ENCODE assay signal across 14 cellular contexts in the genomic region with DNA sequence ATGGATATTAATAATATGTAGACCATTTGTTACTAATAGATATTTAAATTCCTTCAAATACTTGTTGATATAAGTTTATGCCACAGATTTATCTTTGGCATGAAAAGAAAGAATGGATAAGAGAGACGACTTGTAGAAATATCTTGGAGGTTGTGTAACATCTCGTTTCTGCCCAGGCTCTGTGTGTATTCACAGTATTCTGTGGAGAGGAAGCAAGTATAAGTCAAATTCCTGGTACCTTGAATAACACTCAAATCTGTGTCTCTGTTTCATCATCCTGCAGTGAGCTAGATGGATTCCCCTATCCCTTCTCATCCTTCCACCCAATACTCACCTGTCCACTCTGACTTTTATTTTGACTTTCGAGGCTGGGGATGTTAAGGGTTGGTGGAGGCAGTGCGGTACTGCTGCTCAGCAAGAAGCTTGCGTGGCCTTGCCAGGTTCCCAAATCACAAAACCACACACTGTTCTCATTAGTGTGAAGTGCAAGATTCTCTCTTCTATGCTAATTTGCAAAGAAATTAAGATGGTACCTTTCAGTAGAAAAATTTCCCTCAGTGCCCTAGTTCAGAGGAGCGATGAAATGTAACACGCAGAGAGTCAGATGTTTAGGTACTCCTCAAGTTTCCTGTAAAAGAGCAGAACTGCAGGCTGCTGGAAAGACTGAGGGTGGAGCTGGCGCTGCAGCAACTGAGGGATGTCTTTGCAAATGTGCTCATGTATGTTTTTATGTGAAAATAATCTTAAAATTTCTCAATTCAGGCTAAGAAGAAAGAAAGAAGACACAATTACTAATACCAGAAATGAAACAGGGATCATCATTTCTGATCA. TPM values are rescaled to one million over a fixed set of nuclear protein-coding genes. Genes with fewer than 3 reads are reported as not detected.
DNase-seq lines count a peak whose midpoint lies in the region; FAIRE-seq and TF ChIP-seq lines count a peak whose summit lies in the region.
"Had no signal": no experiment of that assay in that cellular context is flagged by ENCODE, and none has a peak within 500 bp of the region (broad histone marks: within the 10 kb centered on the region; RNA-seq: fewer than 3 reads in every experiment).

No MANE protein-coding gene starts in this region.

- H4K5ac ChIP-seq in mesendoderm (ENCODE audit: low read length): no peak overlapping the region

- no peaks in the 10 kb centered on the region for H3K36me3 ChIP-seq in mesendoderm (ENCODE audit: control insufficient read depth, insufficient read depth, low read length)
- H3K36me3 ChIP-seq: pancreas had no signal

- no CpG with 5 or more reads among the region's 8 CpGs for WGBS in mesendoderm (ENCODE audit: extremely low coverage, insufficient coverage, low lambda C conversion rate)

- no peak overlapping the region for H3K9ac ChIP-seq in mesendoderm (ENCODE audit: low read length)

- CTCF ChIA-PET in AG04450 (lab: Charles Lee): interaction anchor here (1.4 kb wide), 1 partner anchor 9 kb away, joined by 3 read pairs; no protein-coding TSS in a partner anchor

- H3K56ac ChIP-seq in mesendoderm (ENCODE audit: low read length): no peak overlapping the region

- H3K18ac ChIP-seq in mesendoderm (ENCODE audit: low read length): no peak overlapping the region

- H3K9me3 ChIP-seq in AG04450 (ENCODE audit: control insufficient read depth, insufficient read depth, low read length): no peaks in the 10 kb centered on the region
- H3K9me3 ChIP-seq: pancreas had no signal

- no peak overlapping the region for H3K23ac ChIP-seq in mesendoderm (ENCODE audit: low read length)

- H2BK120ac ChIP-seq in mesendoderm (ENCODE audit: low read depth, low read length): no peak overlapping the region

- no peaks in the 10 kb centered on the region for H3K79me2 ChIP-seq in mesendoderm (ENCODE audit: control insufficient read depth, insufficient read depth, low read length)

- H3K27ac ChIP-seq in AG04450 (ENCODE audit: low read depth, low read length) (no peak overlapping the region), mesendoderm (ENCODE audit: low read depth, low read length) (no peak overlapping the region)
- H3K27ac ChIP-seq: pancreas had no signal

- H3K4me3 ChIP-seq in AG04450 (ENCODE audit: low read depth, low read length): no peak overlapping the region
- no peak overlapping the region for H3K4me3 ChIP-seq in mesendoderm (ENCODE audit: low read length)
- H3K4me3 ChIP-seq: pancreas had no signal

- H2BK5ac ChIP-seq in mesendoderm (ENCODE audit: low read length): no peak overlapping the region

- POLR2A ChIA-PET in AG04450 (lab: Yijun Ruan, JAX): no interaction called here

- no peak overlapping the region for H2BK15ac ChIP-seq in mesendoderm (replicated peaks; ENCODE audit: low read depth)

- H3K4me2 ChIP-seq in mesendoderm (ENCODE audit: low read length): no peak overlapping the region

- TF ChIP-seq CTCF in AG04450 (IDR thresholded peaks at IDR 0.05; ENCODE audit: low read depth, low read length): peak; percentile 52

- no peaks in the 10 kb centered on the region for H3K27me3 ChIP-seq in AG04450 (ENCODE audit: control insufficient read depth, insufficient read depth, low read length)
- H3K27me3 ChIP-seq in mesendoderm (ENCODE audit: insufficient read depth, low read length, poor library complexity): no peaks in the 10 kb centered on the region
- H3K27me3 ChIP-seq: pancreas had no signal

- DNase-seq in AG04450 (ENCODE audit: low read depth, low spot score) (no peak), LHCN-M2 (ENCODE audit: low read depth) (peak; percentile 59), dedifferentiated amniotic fluid mesenchymal stem cell (ENCODE audit: extremely low spot score) (peak; percentile 52), mesendoderm (peak; percentile 50), SHP77 treated with DMSO at 0.1 percent for 48 hours (lab: John Stamatoyannopoulos, UW) (no peak), HTR-8/SVneo (ENCODE audit: insufficient read length, low spot score) (no peak), mucosa of gallbladder (ENCODE audit: low spot score) (no peak), SIG-M5 treated with dmso at 0.1 percent for 504 hours (lab: John Stamatoyannopoulos, UW; ENCODE audit: unreplicated experiment) (no peak)
- DNase-seq: CD4-positive, CD25-positive, alpha-beta regulatory T cell; pancreas; SW 1271 had no signal

- H3K79me1 ChIP-seq in mesendoderm (ENCODE audit: low read length): no peaks in the 10 kb centered on the region

- H3K4ac ChIP-seq in mesendoderm (ENCODE audit: low read depth, low read length): no peak overlapping the region

- no peak for FAIRE-seq in HTR-8/SVneo (lab: Jason Lieb, UNC)
- FAIRE-seq: pancreas had no signal

- no peak overlapping the region for H2AK5ac ChIP-seq in mesendoderm (ENCODE audit: low read length)

- no peak overlapping the region for H4K8ac ChIP-seq in mesendoderm (ENCODE audit: low read depth, low read length)

- H3K4me1 ChIP-seq in mesendoderm (ENCODE audit: control insufficient read depth, low read depth, low read length): no peaks in the 10 kb centered on the region
- H3K4me1 ChIP-seq: pancreas had no signal

RNA-seq across cellular contexts. Expression of a gene that starts 42.6 kb away (rescaled TPM):
- polyA plus RNA-seq in AG04450 (2011; rRNA removed): 0.31 TPM in 1 of 2 replicates, not detected in the other
- 1.9 TPM in 1 of 2 replicates, not detected in the other for polyA minus RNA-seq in AG04450 (2011; rRNA and poly(A)+ RNA removed)
- 0.19 and 0.34 TPM in 2 replicates for total RNA-seq in LHCN-M2 (2014; rRNA removed)
- polyA plus RNA-seq in LHCN-M2 (2012): 0.45 TPM
- polyA plus RNA-seq in mesendoderm (2013, experiment 1 of 2): 8.8 TPM
- polyA plus RNA-seq in mesendoderm (2013, experiment 2 of 2): 8.3 TPM
- 11.8 TPM for total RNA-seq in mucosa of gallbladder
- polyA plus RNA-seq: IgD-negative memory B cell had no signal

RNA-seq across cellular contexts. Expression of a gene that starts 57.0 kb away (rescaled TPM):
- not detected in 2 replicates for polyA plus RNA-seq in AG04450 (2011; rRNA removed)
- not detected in 2 replicates for polyA minus RNA-seq in AG04450 (2011; rRNA and poly(A)+ RNA removed)
- total RNA-seq in LHCN-M2 (2014; rRNA removed) (not detected in 2 replicates), mucosa of gallbladder (not detected)
- polyA plus RNA-seq in LHCN-M2 (2012): not detected
- not detected for polyA plus RNA-seq in mesendoderm (2013, experiment 1 of 2)
- polyA plus RNA-seq in mesendoderm (2013, experiment 2 of 2): not detected
- total RNA-seq: activated CD8-positive, alpha-beta memory T cell treated with anti-CD3 and anti-CD28 coated beads for 36 hours; CD4-positive, CD25-positive, alpha-beta regulatory T cell; cerebellum; pancreas had no signal
- polyA plus RNA-seq: CD4-positive, CD25-positive, alpha-beta regulatory T cell; IgD-negative memory B cell; pancreas had no signal

Comparison
In these comparisons a context has a peak if more than half of its experiments do, and no peak if none do; other contexts are left out.
1. DNase-seq: peak in LHCN-M2 (single experiment), dedifferentiated amniotic fluid mesenchymal stem cell (single experiment) and mesendoderm (single experiment); none in AG04450 (single experiment), SHP77 treated with DMSO at 0.1 percent for 48 hours (single experiment), HTR-8/SVneo (single experiment), mucosa of gallbladder (single experiment) and SIG-M5 treated with dmso at 0.1 percent for 504 hours (single experiment).